Comparison of ENCODE assay signal across 7 cellular contexts in the genomic region with DNA sequence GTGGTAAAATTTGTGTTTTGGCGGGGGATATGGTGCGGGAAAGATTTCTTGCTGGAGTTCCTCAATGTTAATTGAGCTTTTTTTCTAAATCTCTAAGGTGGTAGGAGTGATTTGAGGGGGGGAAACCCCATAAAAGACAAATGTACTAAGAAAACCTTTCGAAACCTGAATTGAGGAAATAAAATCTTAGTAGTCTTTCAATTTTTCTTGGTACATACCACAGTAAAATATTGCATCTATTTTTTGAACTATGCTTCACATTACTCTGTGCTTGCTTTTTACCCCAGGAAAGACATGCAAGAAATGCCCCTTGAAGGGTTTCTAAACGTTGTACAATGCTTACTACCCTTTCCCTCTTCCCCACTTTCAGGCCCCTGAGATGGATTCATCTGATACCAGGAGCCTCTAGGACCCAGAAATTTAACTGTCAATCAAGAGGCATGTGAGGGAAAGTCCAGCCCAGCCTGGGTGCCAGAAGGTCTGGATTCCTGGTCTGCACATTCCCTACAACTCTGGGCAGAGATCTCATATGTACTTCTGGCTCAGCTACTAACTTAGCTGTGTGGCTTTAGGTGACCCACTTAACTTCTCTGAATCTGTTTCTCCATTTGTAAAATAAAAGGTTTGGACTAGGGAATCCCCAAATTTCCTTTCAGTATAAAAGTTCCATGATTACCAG.
DNase-seq lines count a peak whose midpoint lies in the region; ATAC-seq and TF ChIP-seq lines count a peak whose summit lies in the region.

No MANE protein-coding gene starts in this region.

- no peak for TF ChIP-seq CTCF in GM13976 (IDR thresholded peaks at IDR 0.05; ENCODE audit: borderline replicate concordance, control extremely low read depth, extremely low read depth, insufficient read depth, missing control alignments)

- DNase-seq in NOMO-1 treated with DMSO at 0.1 percent for 48 hours (lab: John Stamatoyannopoulos, UW; ENCODE audit: unreplicated experiment), result peak; percentile 65
- DNase-seq in epithelial cell of prostate (ENCODE audit: low read depth, low spot score), result no peak
- no peak for DNase-seq in stimulated activated CD4-positive, alpha-beta T cell treated with anti-CD3 and anti-CD28 coated beads, Interleukin-4, amount 100 ng/mL, for 4 hours
- no peak for DNase-seq in GM13976 (ENCODE audit: low spot score)
- no peak for DNase-seq in stimulated activated CD4-positive, alpha-beta T cell treated with anti-CD3 and anti-CD28 coated beads, Interleukin-2, amount 100 ng/mL, for 24 hours

- peak overlapping the region; percentile 93 for H3K27ac Mint-ChIP-seq in stimulated activated memory B cell treated with anti-CD40 and anti-IgM and Interleukin-4, amounts not matched to agents 10 μg/mL and 1 μg/mL and 100 μg/mL, for 72 hours

- H3K27ac ChIP-seq in epithelial cell of prostate, result peak overlapping the region; percentile 82

- in situ Hi-C loops in GM13976 (cut with MboI; ENCODE audit: low sequenced_read_pairs, unreplicated experiment), result no loop called here

- H3K4me3 Mint-ChIP-seq in stimulated activated memory B cell treated with anti-CD40 and anti-IgM and Interleukin-4, amounts not matched to agents 10 μg/mL and 1 μg/mL and 100 μg/mL, for 72 hours, result peak overlapping the region; percentile 39

- peaks cover 87% of the 10 kb centered on the region for H3K4me1 Mint-ChIP-seq in stimulated activated memory B cell treated with anti-CD40 and anti-IgM and Interleukin-4, amounts not matched to agents 10 μg/mL and 1 μg/mL and 100 μg/mL, for 72 hours

- H3K36me3 Mint-ChIP-seq in stimulated activated memory B cell treated with anti-CD40 and anti-IgM and Interleukin-4, amounts not matched to agents 10 μg/mL and 1 μg/mL and 100 μg/mL, for 72 hours, result no peaks in the 10 kb centered on the region

- H3K27me3 Mint-ChIP-seq in stimulated activated memory B cell treated with anti-CD40 and anti-IgM and Interleukin-4, amounts not matched to agents 10 μg/mL and 1 μg/mL and 100 μg/mL, for 72 hours, result no peaks in the 10 kb centered on the region

- peak; percentile 33 for ATAC-seq in GM19395 (IDR thresholded peaks at IDR 0.05; ENCODE audit: unreplicated experiment)
- ATAC-seq in stimulated activated memory B cell treated with anti-CD40 and anti-IgM and Interleukin-4, amounts not matched to agents 10 μg/mL and 1 μg/mL and 100 μg/mL, for 72 hours, result peak; percentile 66

- no peaks in the 10 kb centered on the region for H3K9me3 Mint-ChIP-seq in stimulated activated memory B cell treated with anti-CD40 and anti-IgM and Interleukin-4, amounts not matched to agents 10 μg/mL and 1 μg/mL and 100 μg/mL, for 72 hours
